8 cellular contexts compared by ENCODE assay signal in the genomic region with DNA sequence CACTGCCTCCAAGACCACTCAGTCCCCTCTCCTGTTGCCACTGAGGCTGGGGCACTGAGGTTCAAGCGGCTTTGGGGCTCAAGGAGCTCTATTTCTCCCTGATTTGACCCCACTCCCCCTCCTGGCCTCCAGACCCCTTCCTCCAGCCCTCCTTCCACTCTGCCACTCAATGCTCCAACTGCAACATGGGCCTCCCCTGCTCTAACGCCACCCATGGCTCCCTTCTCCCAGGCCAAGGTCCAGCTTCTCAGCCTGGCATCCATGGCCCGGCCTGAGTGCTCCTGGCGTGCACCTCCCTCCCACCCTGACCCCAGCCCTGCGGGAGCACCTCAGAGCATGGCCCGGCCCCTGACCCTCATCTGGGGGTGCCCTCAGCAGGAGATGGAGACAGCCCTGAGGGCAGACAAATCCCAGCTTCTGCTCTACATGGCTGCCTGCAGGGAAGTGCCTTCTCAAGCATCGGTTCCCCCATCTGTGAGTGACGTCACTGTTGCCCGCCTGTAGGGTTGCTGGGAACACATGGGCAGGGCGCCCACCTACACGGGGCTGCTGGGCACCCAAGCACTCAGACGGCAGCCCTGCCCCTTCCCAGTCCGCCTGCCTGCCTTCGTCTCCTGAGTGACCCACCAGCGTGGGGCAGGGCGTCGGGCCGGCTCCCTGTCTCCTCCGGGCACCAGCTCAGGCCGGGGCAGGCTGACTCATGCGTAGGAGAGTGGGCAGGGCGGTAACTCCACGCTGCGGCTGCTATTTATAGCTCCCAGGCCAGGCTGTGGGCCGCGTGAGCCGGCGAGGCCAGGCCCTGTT. TPM values are rescaled to one million over a fixed set of nuclear protein-coding genes. Genes with fewer than 3 reads are reported as not detected.
A peak's percentile ranks its signal among the peaks of the same experiment; 100 is the strongest.
DNase-seq lines count a peak whose midpoint lies in the region; ATAC-seq and TF ChIP-seq lines count a peak whose summit lies in the region.

No MANE protein-coding gene starts in this region.

- no peaks in the 10 kb centered on the region for H3K36me3 ChIP-seq in colonic mucosa

- DNase-seq in AG04450 (ENCODE audit: low read depth, low spot score) (no peak), NB4 (ENCODE audit: low read depth) (peak; percentile 79), colonic mucosa (peak; percentile 32), midbrain (lab: John Stamatoyannopoulos, UW) (peak; percentile 17), NCI-H2081 treated with DMSO at 0.1 percent for 48 hours (lab: John Stamatoyannopoulos, UW) (no peak), NCI-H345 treated with DMSO at 0.1 percent for 48 hours (lab: John Stamatoyannopoulos, UW; ENCODE audit: unreplicated experiment) (no peak)

- H3K9me3 ChIP-seq in AG04450 (ENCODE audit: control insufficient read depth, insufficient read depth, low read length), result peaks cover under 1% of the 10 kb centered on the region; the same call in 1 of the 2 replicates
- no peaks in the 10 kb centered on the region for H3K9me3 ChIP-seq in colonic mucosa

- H3K4me3 ChIP-seq in AG04450 (ENCODE audit: low read depth, low read length) (no peak overlapping the region), NB4 (ENCODE audit: low read depth, low read length) (no peak overlapping the region), colonic mucosa (no peak overlapping the region)

- CTCF ChIA-PET in AG04450 (lab: Charles Lee), result interaction anchor here (0.7 to 2.1 kb wide), 3 partner anchors 26 to 74 kb away, joined by 3 to 7 read pairs (median 6); no protein-coding TSS in a partner anchor

- no peak for TF ChIP-seq POLR2A in NB4 (IDR thresholded peaks at IDR 0.05; ENCODE audit: extremely low read depth, insufficient read length)

- POLR2A ChIA-PET in AG04450 (lab: Yijun Ruan, JAX), result interaction anchor here (1.0 to 1.6 kb wide), 3 partner anchors 11 to 246 kb away, joined by 3 to 8 read pairs (median 3); a partner anchor contains a TSS

- intact Hi-C loops in colonic mucosa (cut with DNase I), result no loop called here

- H3K27ac ChIP-seq in AG04450 (ENCODE audit: low read depth, low read length) (peak overlapping the region; percentile 65), colonic mucosa (no peak overlapping the region)

- H3K27me3 ChIP-seq in AG04450 (ENCODE audit: control insufficient read depth, insufficient read depth, low read length) (no peaks in the 10 kb centered on the region), colonic mucosa (peaks cover 35% of the 10 kb centered on the region)

- no peak overlapping the region for H3K9ac ChIP-seq in colonic mucosa (ENCODE audit: low read depth in 2 of 2, low read length in 2 of 2)

- no peak for ATAC-seq in GM21723 (IDR thresholded peaks at IDR 0.05; ENCODE audit: unreplicated experiment)
- no peak for ATAC-seq in HG02642 (IDR thresholded peaks at IDR 0.05; ENCODE audit: poor library complexity, unreplicated experiment)

- TF ChIP-seq CTCF in AG04450 (IDR thresholded peaks at IDR 0.05; ENCODE audit: low read depth, low read length) (no peak), NB4 (IDR thresholded peaks at IDR 0.05; ENCODE audit: low read depth, low read length) (no peak), colonic mucosa (IDR thresholded peaks at IDR 0.05) (no peak)

- H3K4me1 ChIP-seq in colonic mucosa, result no peaks in the 10 kb centered on the region

RNA-seq across cellular contexts. Expression of a gene that starts 1.6 kb away (rescaled TPM):
- polyA plus RNA-seq in AG04450 (2011; rRNA removed), result 12.5 and 13.5 TPM in 2 replicates
- polyA minus RNA-seq in AG04450 (2011; rRNA and poly(A)+ RNA removed), result 13.1 and 14.0 TPM in 2 replicates
- total RNA-seq in colonic mucosa, result 1 to 10 TPM in 1 of 2 donors, under 1 TPM in 1; 0.49 to 1.7 TPM

RNA-seq across cellular contexts. Expression of a gene that starts 17.1 kb away (rescaled TPM):
- 27.9 and 37.4 TPM in 2 replicates for polyA plus RNA-seq in AG04450 (2011; rRNA removed)
- polyA minus RNA-seq in AG04450 (2011; rRNA and poly(A)+ RNA removed), result 25.9 and 36.0 TPM in 2 replicates
- 10 to 100 TPM; 14.8 to 34.3 TPM for total RNA-seq in colonic mucosa

RNA-seq across cellular contexts. Expression of a gene that starts 20.2 kb away (rescaled TPM):
- polyA plus RNA-seq in AG04450 (2011; rRNA removed), result 0.56 and 0.57 TPM in 2 replicates
- 0.30 and 0.32 TPM in 2 replicates for polyA minus RNA-seq in AG04450 (2011; rRNA and poly(A)+ RNA removed)
- 1 to 10 TPM; 1.5 to 3.2 TPM for total RNA-seq in colonic mucosa

Comparison
In these comparisons a context has a peak if more than half of its experiments do, and no peak if none do; other contexts are left out.
1. DNase-seq: peak in NB4 (single experiment), colonic mucosa (single experiment) and midbrain (single experiment); none in AG04450 (single experiment), NCI-H2081 treated with DMSO at 0.1 percent for 48 hours (single experiment) and NCI-H345 treated with DMSO at 0.1 percent for 48 hours (single experiment).